ENCODE assay signal across 19 cellular contexts in the genomic region with DNA sequence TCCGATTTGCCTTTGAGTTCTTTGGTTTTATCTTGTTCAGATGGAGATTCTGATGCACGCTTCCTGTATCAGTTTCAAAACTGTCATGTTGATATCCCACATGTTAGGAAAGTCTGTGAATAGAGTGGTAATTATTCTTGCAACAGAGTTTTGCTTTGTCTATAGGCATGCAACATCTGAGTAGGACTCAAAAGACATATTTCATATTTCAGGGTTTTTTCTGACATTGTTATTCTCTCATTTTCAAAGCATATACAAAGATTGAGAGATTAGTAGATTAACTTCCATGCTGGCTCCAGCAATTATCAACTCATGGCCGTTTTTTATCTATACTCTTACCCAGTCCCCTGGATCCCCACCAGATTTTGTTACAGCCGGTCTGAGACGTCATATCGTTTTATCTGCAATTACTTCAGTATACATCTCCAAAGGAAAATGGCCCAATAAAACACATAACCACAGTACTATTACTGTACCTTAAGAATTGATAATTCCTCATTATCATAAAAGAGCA. TPM values are rescaled to one million over a fixed set of nuclear protein-coding genes. Genes with fewer than 3 reads are reported as not detected.
DNase-seq lines count a peak whose midpoint lies in the region; ATAC-seq and TF ChIP-seq lines count a peak whose summit lies in the region.
"Had no signal": no experiment of that assay in that cellular context is flagged by ENCODE, and none has a peak within 500 bp of the region (broad histone marks: within the 10 kb centered on the region; RNA-seq: fewer than 3 reads in every experiment).

No MANE protein-coding gene starts in this region.

- peak overlapping the region in 3 of 4 donors; percentile 23 to 92 (median 68) for H3K27ac ChIP-seq in transverse colon
- H3K27ac ChIP-seq: PC-9, sigmoid colon had no signal

- ATAC-seq in activated naive CD4-positive, alpha-beta T cell treated with anti-CD3 and anti-CD28 coated beads, Interleukin-2, amount 50 U/mL, for 72 hours: peak; percentile 87 to 98
- ATAC-seq in SK-N-SH treated with all-trans-retinoic acid at 6 μM for 48 hours: no peak
- no peak for ATAC-seq in HG03442 (IDR thresholded peaks at IDR 0.05; ENCODE audit: unreplicated experiment)
- ATAC-seq: activated CD8-positive, alpha-beta memory T cell treated with anti-CD3 and anti-CD28 coated beads, Interleukin-2, amount 10 ng/mL, durations not matched to agents 7 days and 5 days; effector memory CD8-positive, alpha-beta T cell; GM23338 had no signal

- H3K9me3 ChIP-seq in transverse colon: no peaks in the 10 kb centered on the region
- H3K9me3 ChIP-seq: sigmoid colon had no signal

- no peak overlapping the region for H3K27ac Mint-ChIP-seq in activated naive CD4-positive, alpha-beta T cell treated with anti-CD3 and anti-CD28 coated beads, Interleukin-2, amount 50 U/mL, for 72 hours
- H3K27ac Mint-ChIP-seq: activated B cell treated with CpG ODN at 0.5 μM for 24 hours; activated CD8-positive, alpha-beta memory T cell treated with anti-CD3 and anti-CD28 coated beads, Interleukin-2, amount 10 ng/mL, durations not matched to agents 7 days and 5 days; effector memory CD8-positive, alpha-beta T cell; GM23338 had no signal

- H3K27me3 ChIP-seq in transverse colon: no peaks in the 10 kb centered on the region
- H3K27me3 ChIP-seq: sigmoid colon had no signal

- no peak for TF ChIP-seq EP300 in transverse colon (IDR thresholded peaks at IDR 0.05; ENCODE audit: low read depth)

- intact Hi-C loops in transverse colon (cut with DNase I; ENCODE audit: low total_unique reads): no loop called here

- peaks cover 2 to 82% (median 42%) of the 10 kb centered on the region in 4 donors for H3K4me1 ChIP-seq in transverse colon
- H3K4me1 ChIP-seq: sigmoid colon had no signal

- no peak for TF ChIP-seq CTCF in transverse colon (IDR thresholded peaks at IDR 0.05)

- in situ Hi-C loops in transverse colon (cut with MboI; ENCODE audit: low pct_ligation_motif_present in 1 of 4, low pct_unique_long_range_greater_than_20kb in 1 of 4, low sequenced_read_pairs in 3 of 4): no loop called here

- DNase-seq in activated naive CD4-positive, alpha-beta T cell treated with anti-CD3 and anti-CD28 coated beads, Interleukin-2, amount 50 U/mL, for 72 hours (ENCODE audit: low spot score in 2 of 2): no peak
- DNase-seq in activated naive CD4-positive, alpha-beta T cell treated with anti-CD3 and anti-CD28 coated beads, Interleukin-2, amount 50 U/mL, for 16 hours: no peak
- DNase-seq in erythroblast (lab: John Stamatoyannopoulos, UW) (peak; percentile 31 to 62), transverse colon (peak; percentile 59), DMS 273 treated with DMSO at 0.1 percent for 48 hours (lab: John Stamatoyannopoulos, UW) (no peak)
- no peak for DNase-seq in stimulated activated CD4-positive, alpha-beta T cell treated with anti-CD3 and anti-CD28 coated beads, Interleukin-1b, Interleukin-23, amount 100 ng/mL, for 48 hours
- DNase-seq: activated B cell treated with CpG ODN at 0.5 μM for 24 hours; activated CD8-positive, alpha-beta memory T cell treated with anti-CD3 and anti-CD28 coated beads, Interleukin-2, amount 10 ng/mL, durations not matched to agents 7 days and 5 days; amniotic stem cell; caudate nucleus; effector memory CD8-positive, alpha-beta T cell; NCI-H187 treated with DMSO at 0.1 percent for 48 hours; NCI-H524; PC-9; sigmoid colon; SW 1271 had no signal

- 26 to 42% methylated on average over 5 to 6 of the region's 6 CpGs for WGBS in transverse colon (ENCODE audit: low coverage in 1 of 2), 2 donors

- no peak for TF ChIP-seq POLR2A in erythroblast (IDR thresholded peaks at IDR 0.05; ENCODE audit: low read length)
- TF ChIP-seq POLR2A in transverse colon (IDR thresholded peaks at IDR 0.05): no peak

- H3K9me3 Mint-ChIP-seq in activated naive CD4-positive, alpha-beta T cell treated with anti-CD3 and anti-CD28 coated beads, Interleukin-2, amount 50 U/mL, for 72 hours: no peaks in the 10 kb centered on the region
- H3K9me3 Mint-ChIP-seq: activated B cell treated with CpG ODN at 0.5 μM for 24 hours; effector memory CD8-positive, alpha-beta T cell; GM23338 had no signal

- H3K36me3 ChIP-seq in transverse colon: no peaks in the 10 kb centered on the region
- H3K36me3 ChIP-seq: sigmoid colon had no signal

- no peak overlapping the region for H3K4me3 ChIP-seq in transverse colon
- H3K4me3 ChIP-seq: GM23338, PC-9, sigmoid colon had no signal

- no peaks in the 10 kb centered on the region for H3K36me3 Mint-ChIP-seq in activated naive CD4-positive, alpha-beta T cell treated with anti-CD3 and anti-CD28 coated beads, Interleukin-2, amount 50 U/mL, for 72 hours
- H3K36me3 Mint-ChIP-seq: activated CD8-positive, alpha-beta memory T cell treated with anti-CD3 and anti-CD28 coated beads, Interleukin-2, amount 10 ng/mL, durations not matched to agents 7 days and 5 days had no signal

TF ChIP-seq in SK-N-SH treated with all-trans-retinoic acid at 6 μM for 48 hours, 23 proteins besides CTCF, POLR2A, EP300 and RAD21:
- no peak for TF ChIP-seq ZNF8 (CRISPR knock-in tag; IDR thresholded peaks at IDR 0.05)
- TF ChIP-seq TCF4 (CRISPR knock-in tag; IDR thresholded peaks at IDR 0.05; ENCODE audit: borderline replicate concordance): peak; percentile 51; the same call in 1 of the 2 replicates

RNA-seq across cellular contexts. Expression of a gene that starts 22.4 kb away (rescaled TPM):
- under 1 TPM in 1 of 2 donors, not detected in 1; 0.04 TPM for total RNA-seq in activated naive CD4-positive, alpha-beta T cell treated with anti-CD3 and anti-CD28 coated beads, Interleukin-2, amount 50 U/mL, for 72 hours
- total RNA-seq in transverse colon: 10 to 100 TPM; 21.1 to 80.0 (median 48.9) TPM
- total RNA-seq: activated B cell treated with CpG ODN at 0.5 μM for 24 hours; activated CD8-positive, alpha-beta memory T cell treated with anti-CD3 and anti-CD28 coated beads, Interleukin-2, amount 10 ng/mL, durations not matched to agents 7 days and 5 days had no signal

Comparison
In these comparisons a context has a peak if more than half of its experiments do, and no peak if none do; other contexts are left out.
1. ATAC-seq: peak in activated naive CD4-positive, alpha-beta T cell treated with anti-CD3 and anti-CD28 coated beads, Interleukin-2, amount 50 U/mL, for 72 hours (2 of 2); none in SK-N-SH treated with all-trans-retinoic acid at 6 μM for 48 hours (single experiment) and HG03442 (single experiment).
2. DNase-seq: peak in erythroblast (2 of 2) and transverse colon (single experiment); none in activated naive CD4-positive, alpha-beta T cell treated with anti-CD3 and anti-CD28 coated beads, Interleukin-2, amount 50 U/mL, for 72 hours (0 of 2), activated naive CD4-positive, alpha-beta T cell treated with anti-CD3 and anti-CD28 coated beads, Interleukin-2, amount 50 U/mL, for 16 hours (single experiment), stimulated activated CD4-positive, alpha-beta T cell treated with anti-CD3 and anti-CD28 coated beads, Interleukin-1b, Interleukin-23, amount 100 ng/mL, for 48 hours (single experiment) and DMS 273 treated with DMSO at 0.1 percent for 48 hours (single experiment).
3. RNA of a gene that starts 22.4 kb away (total RNA-seq): 21.1 to 80.0 TPM in transverse colon; 0.04 TPM in activated naive CD4-positive, alpha-beta T cell treated with anti-CD3 and anti-CD28 coated beads, Interleukin-2, amount 50 U/mL, for 72 hours; every median in the first group is over 10 times any median in the second.